Comparison of ENCODE assay signal across 8 cellular contexts in genomic region chrX:102154900-102155805, GRCh38. TPM values are rescaled to one million over a fixed set of nuclear protein-coding genes. Genes with fewer than 3 reads are reported as not detected.
DNase-seq lines count a peak whose midpoint lies in the region; ATAC-seq, FAIRE-seq and TF ChIP-seq lines count a peak whose summit lies in the region.

No MANE protein-coding gene starts in this region.

- no peak for FAIRE-seq in kidney (lab: Jason Lieb, UNC)

- no peaks in the 10 kb centered on the region for H3K36me3 Mint-ChIP-seq in CD4-positive, CD25-positive, alpha-beta regulatory T cell
- H3K36me3 Mint-ChIP-seq in activated naive CD8-positive, alpha-beta T cell treated with anti-CD3 and anti-CD28 coated beads, Interleukin-2, amount 50 U/mL, for 24 hours (ENCODE audit: low read depth): no peaks in the 10 kb centered on the region
- H3K36me3 Mint-ChIP-seq in stimulated activated effector memory CD8-positive, alpha-beta T cell treated with anti-CD3 and anti-CD28 coated beads, Interleukin-12 subunit alpha, Interleukin-12 subunit beta, amount 100 ng/mL, for 72 hours: peaks cover 5% of the 10 kb centered on the region

- H3K4me1 Mint-ChIP-seq in CD4-positive, CD25-positive, alpha-beta regulatory T cell: peaks cover 0 to 22% (median 10%) of the 10 kb centered on the region in 4 donors
- H3K4me1 Mint-ChIP-seq in activated naive CD8-positive, alpha-beta T cell treated with anti-CD3 and anti-CD28 coated beads, Interleukin-2, amount 50 U/mL, for 24 hours: peaks cover 14% of the 10 kb centered on the region
- peaks cover 23% of the 10 kb centered on the region for H3K4me1 Mint-ChIP-seq in stimulated activated effector memory CD8-positive, alpha-beta T cell treated with anti-CD3 and anti-CD28 coated beads, Interleukin-12 subunit alpha, Interleukin-12 subunit beta, amount 100 ng/mL, for 72 hours

- peak overlapping the region; percentile 96 to 99 (median 98) for H3K4me3 Mint-ChIP-seq in CD4-positive, CD25-positive, alpha-beta regulatory T cell
- peak overlapping the region; percentile 91 for H3K4me3 Mint-ChIP-seq in activated naive CD8-positive, alpha-beta T cell treated with anti-CD3 and anti-CD28 coated beads, Interleukin-2, amount 50 U/mL, for 24 hours
- H3K4me3 Mint-ChIP-seq in stimulated activated effector memory CD8-positive, alpha-beta T cell treated with anti-CD3 and anti-CD28 coated beads, Interleukin-12 subunit alpha, Interleukin-12 subunit beta, amount 100 ng/mL, for 72 hours: peak overlapping the region; percentile 96

- H3K9ac ChIP-seq in kidney (ENCODE audit: low read length in 2 of 2): peak overlapping the region; percentile 55 to 77

- peaks cover 4% of the 10 kb centered on the region for H3K27me3 Mint-ChIP-seq in CD4-positive, CD25-positive, alpha-beta regulatory T cell
- H3K27me3 Mint-ChIP-seq in activated naive CD8-positive, alpha-beta T cell treated with anti-CD3 and anti-CD28 coated beads, Interleukin-2, amount 50 U/mL, for 24 hours: peaks cover 3% of the 10 kb centered on the region

- no peaks in the 10 kb centered on the region for H3K36me3 ChIP-seq in CD4-positive, CD25-positive, alpha-beta regulatory T cell (ENCODE audit: control insufficient read depth, insufficient read depth, low read length)
- no peaks in the 10 kb centered on the region for H3K36me3 ChIP-seq in kidney (ENCODE audit: control insufficient read depth in 1 of 2, insufficient read depth in 2 of 2, low read length in 2 of 2)

- peak; percentile 44 to 54 for ATAC-seq in CD4-positive, CD25-positive, alpha-beta regulatory T cell (ENCODE audit: low read depth in 2 of 2)
- peak; percentile 36 for ATAC-seq in GM21825 (IDR thresholded peaks at IDR 0.05; ENCODE audit: unreplicated experiment)
- peak; percentile 39 for ATAC-seq in activated naive CD8-positive, alpha-beta T cell treated with anti-CD3 and anti-CD28 coated beads, Interleukin-2, amount 50 U/mL, for 24 hours
- ATAC-seq in stimulated activated effector memory CD8-positive, alpha-beta T cell treated with anti-CD3 and anti-CD28 coated beads, Interleukin-12 subunit alpha, Interleukin-12 subunit beta, amount 100 ng/mL, for 72 hours: peak; percentile 65
- no peak for ATAC-seq in HG03571 (IDR thresholded peaks at IDR 0.05; ENCODE audit: unreplicated experiment)

- H3K9me3 Mint-ChIP-seq in CD4-positive, CD25-positive, alpha-beta regulatory T cell: peaks cover 0 to 5% (median 0%) of the 10 kb centered on the region in 7 donors
- no peaks in the 10 kb centered on the region for H3K9me3 Mint-ChIP-seq in activated naive CD8-positive, alpha-beta T cell treated with anti-CD3 and anti-CD28 coated beads, Interleukin-2, amount 50 U/mL, for 24 hours
- no peaks in the 10 kb centered on the region for H3K9me3 Mint-ChIP-seq in stimulated activated effector memory CD8-positive, alpha-beta T cell treated with anti-CD3 and anti-CD28 coated beads, Interleukin-12 subunit alpha, Interleukin-12 subunit beta, amount 100 ng/mL, for 72 hours

- no peaks in the 10 kb centered on the region for H3K27me3 ChIP-seq in CD4-positive, CD25-positive, alpha-beta regulatory T cell (ENCODE audit: control insufficient read depth, insufficient read depth, low read length)

- H3K9me3 ChIP-seq in CD4-positive, CD25-positive, alpha-beta regulatory T cell (ENCODE audit: control insufficient read depth in 2 of 2, low read length in 2 of 2): no peaks in the 10 kb centered on the region
- no peaks in the 10 kb centered on the region for H3K9me3 ChIP-seq in kidney (ENCODE audit: control insufficient read depth in 1 of 2, low read length in 2 of 2)

- peak; percentile 3 to 32 (median 26) for DNase-seq in CD4-positive, CD25-positive, alpha-beta regulatory T cell
- DNase-seq in NCI-H2107 (lab: John Stamatoyannopoulos, UW) (peak; percentile 1), kidney (peak; percentile 51), GM19238 (ENCODE audit: insufficient read length, low spot score) (no peak)
- DNase-seq in activated naive CD8-positive, alpha-beta T cell treated with anti-CD3 and anti-CD28 coated beads, Interleukin-2, amount 50 U/mL, for 24 hours: peak; percentile 4
- peak; percentile 10 to 57 for DNase-seq in stimulated activated effector memory CD8-positive, alpha-beta T cell treated with anti-CD3 and anti-CD28 coated beads, Interleukin-12 subunit alpha, Interleukin-12 subunit beta, amount 100 ng/mL, for 72 hours (ENCODE audit: low spot score in 2 of 2)

- H3K4me1 ChIP-seq in CD4-positive, CD25-positive, alpha-beta regulatory T cell (ENCODE audit: control insufficient read depth, insufficient read depth, low read length, poor library complexity, severe bottlenecking): peaks cover 7% of the 10 kb centered on the region
- H3K4me1 ChIP-seq in kidney (ENCODE audit: control insufficient read depth in 1 of 2, insufficient read depth in 1 of 2, low read depth in 1 of 2, low read length in 2 of 2): no peaks in the 10 kb centered on the region

- no peak for TF ChIP-seq CTCF in kidney (IDR thresholded peaks at IDR 0.05; ENCODE audit: borderline replicate concordance, extremely low read depth, insufficient read depth)

- H3K4me3 ChIP-seq in CD4-positive, CD25-positive, alpha-beta regulatory T cell (ENCODE audit: low read depth, low read length): peak overlapping the region; percentile 78
- H3K4me3 ChIP-seq in kidney (ENCODE audit: low read length in 2 of 2): peak overlapping the region; percentile 72 to 75

- intact Hi-C loops in kidney (cut with DNase I): no loop called here

- peak overlapping the region; percentile 93 to 95 (median 95) for H3K27ac Mint-ChIP-seq in CD4-positive, CD25-positive, alpha-beta regulatory T cell
- peak overlapping the region; percentile 83 for H3K27ac Mint-ChIP-seq in activated naive CD8-positive, alpha-beta T cell treated with anti-CD3 and anti-CD28 coated beads, Interleukin-2, amount 50 U/mL, for 24 hours
- peak overlapping the region; percentile 95 for H3K27ac Mint-ChIP-seq in stimulated activated effector memory CD8-positive, alpha-beta T cell treated with anti-CD3 and anti-CD28 coated beads, Interleukin-12 subunit alpha, Interleukin-12 subunit beta, amount 100 ng/mL, for 72 hours

- peak overlapping the region; percentile 70 for H3K27ac ChIP-seq in CD4-positive, CD25-positive, alpha-beta regulatory T cell (ENCODE audit: insufficient read depth, low read length, poor library complexity, severe bottlenecking)
- H3K27ac ChIP-seq in kidney (ENCODE audit: low read depth in 2 of 2, low read length in 2 of 2): peak overlapping the region; percentile 71 to 77

RNA-seq across cellular contexts. Expression of gene BEX5, which starts 0.6 kb away (rescaled TPM):
- 7.0 TPM for total RNA-seq in CD4-positive, CD25-positive, alpha-beta regulatory T cell
- polyA plus RNA-seq in CD4-positive, CD25-positive, alpha-beta regulatory T cell: 1 to 10 TPM; 4.3 to 8.8 (median 5.9) TPM
- 9.5 TPM for total RNA-seq in kidney
- 42.4 TPM for polyA plus RNA-seq in kidney (ENCODE audit: insufficient read depth, low read depth, low replicate concordance)

RNA-seq across cellular contexts. Expression of gene TCEAL6, which starts 12.9 kb away (rescaled TPM):
- not detected for total RNA-seq in CD4-positive, CD25-positive, alpha-beta regulatory T cell
- not detected for polyA plus RNA-seq in CD4-positive, CD25-positive, alpha-beta regulatory T cell
- total RNA-seq in kidney: not detected
- polyA plus RNA-seq in kidney (ENCODE audit: insufficient read depth, low read depth, low replicate concordance): 1.1 TPM

RNA-seq across cellular contexts. Expression of gene TCEAL2, which starts 29.7 kb away (rescaled TPM):
- total RNA-seq in CD4-positive, CD25-positive, alpha-beta regulatory T cell: not detected
- not detected for polyA plus RNA-seq in CD4-positive, CD25-positive, alpha-beta regulatory T cell
- 2.6 TPM for total RNA-seq in kidney
- 47.2 TPM for polyA plus RNA-seq in kidney (ENCODE audit: insufficient read depth, low read depth, low replicate concordance)

RNA-seq across cellular contexts. Expression of gene TCP11X1, which starts 59.9 kb away (rescaled TPM):
- total RNA-seq in CD4-positive, CD25-positive, alpha-beta regulatory T cell: not detected
- polyA plus RNA-seq in CD4-positive, CD25-positive, alpha-beta regulatory T cell: not detected
- total RNA-seq in kidney: not detected
- not detected for polyA plus RNA-seq in kidney (ENCODE audit: insufficient read depth, low read depth, low replicate concordance)
